ENCODE assay signal across 16 cellular contexts in genomic region chr7:86991093-86991769, GRCh38.
DNase-seq lines count a peak whose midpoint lies in the region; ATAC-seq and TF ChIP-seq lines count a peak whose summit lies in the region.
"Had no signal": no experiment of that assay in that cellular context is flagged by ENCODE, and none has a peak within 500 bp of the region (broad histone marks: within the 10 kb centered on the region; RNA-seq: fewer than 3 reads in every experiment).

No MANE protein-coding gene starts in this region.

- no peaks in the 10 kb centered on the region for H3K27me3 ChIP-seq in esophagus muscularis mucosa
- H3K27me3 ChIP-seq: left lung had no signal

- peaks cover 0 to 6% (median 3%) of the 10 kb centered on the region in 4 donors for H3K4me1 ChIP-seq in esophagus muscularis mucosa

- intact Hi-C loops in esophagus muscularis mucosa (cut with DNase I): no loop called here

- peak; percentile 37 for DNase-seq in NCI-H69 (lab: John Stamatoyannopoulos, UW)
- no peak for DNase-seq in esophagus muscularis mucosa (ENCODE audit: extremely low spot score)
- DNase-seq in foreskin fibroblast: no peak
- no peak for DNase-seq in cerebellar nuclear complex (lab: John Stamatoyannopoulos, UW)
- no peak for DNase-seq in activated CD8-positive, alpha-beta memory T cell treated with anti-CD3 and anti-CD28 coated beads, Interleukin-2, amount 50 U/mL, for 48 hours
- DNase-seq: activated CD8-positive, alpha-beta T cell treated with anti-CD3 and anti-CD28 coated beads for 36 hours; aorta; COR-L47; GDM1; left lung; NCI-H1417 treated with DMSO at 0.1 percent for 48 hours; psoas muscle; stimulated activated CD4-positive, alpha-beta T cell treated with anti-CD3 and anti-CD28 coated beads, Interleukin-15, amount 100 ng/mL, for 24 hours had no signal

- no peak for TF ChIP-seq EP300 in esophagus muscularis mucosa (IDR thresholded peaks at IDR 0.05)

- no peak overlapping the region for H3K27ac ChIP-seq in esophagus muscularis mucosa (replicated peaks in 1 of 4)
- H3K27ac ChIP-seq: left lung, psoas muscle had no signal

- TF ChIP-seq POLR2A in esophagus muscularis mucosa (IDR thresholded peaks at IDR 0.05; ENCODE audit: low read depth): no peak

- no peaks in the 10 kb centered on the region for H3K36me3 ChIP-seq in esophagus muscularis mucosa
- H3K36me3 ChIP-seq: left lung had no signal

- no peak overlapping the region for H3K4me3 ChIP-seq in esophagus muscularis mucosa
- no peak overlapping the region for H3K4me3 ChIP-seq in foreskin fibroblast (ENCODE audit: low read depth in 1 of 2, low read length in 2 of 2)
- H3K4me3 ChIP-seq: left lung, psoas muscle had no signal

- TF ChIP-seq CTCF in esophagus muscularis mucosa (IDR thresholded peaks at IDR 0.05) (no peak), foreskin fibroblast (IDR thresholded peaks at IDR 0.05; ENCODE audit: low read depth, low read length) (no peak)

- H3K9me3 ChIP-seq in esophagus muscularis mucosa: no peaks in the 10 kb centered on the region
- H3K9me3 ChIP-seq: psoas muscle had no signal

- ATAC-seq in GM18520 (IDR thresholded peaks at IDR 0.05; ENCODE audit: unreplicated experiment): peak; percentile 58
- peak; percentile 77 for ATAC-seq in GM21367 (IDR thresholded peaks at IDR 0.05; ENCODE audit: unreplicated experiment)
- peak; percentile 90 for ATAC-seq in HG02943 (IDR thresholded peaks at IDR 0.05; ENCODE audit: low read depth, unreplicated experiment)
- ATAC-seq: activated CD8-positive, alpha-beta T cell treated with anti-CD3 and anti-CD28 coated beads for 36 hours; left lung had no signal
